Comparison of ENCODE assay signal across 1 cellular context in the genomic region with DNA sequence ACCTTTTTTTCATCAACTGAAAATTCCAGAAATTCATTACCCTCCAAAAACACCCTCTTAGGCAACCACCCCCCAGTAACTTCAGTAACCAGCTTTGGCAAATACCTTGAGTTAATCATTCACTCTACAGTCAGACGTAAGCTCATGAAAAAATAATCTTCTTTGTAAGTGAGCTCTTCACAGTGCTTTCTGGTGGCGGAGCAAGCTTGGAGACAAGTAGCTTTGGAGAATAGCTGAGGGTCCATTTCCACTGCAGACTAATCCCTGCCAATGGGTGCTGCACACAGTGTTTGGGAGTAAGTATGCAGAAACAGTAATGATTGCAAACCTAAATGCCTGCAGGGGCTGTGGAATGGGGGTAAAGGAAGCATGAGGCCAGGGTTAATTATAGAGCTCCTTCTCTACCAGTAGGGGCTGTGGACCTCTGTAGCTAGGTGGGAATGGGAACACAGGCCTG.
TF ChIP-seq lines count a peak whose summit lies in the region.

No MANE protein-coding gene starts in this region.

TF ChIP-seq in A549, 52 proteins besides CTCF, POLR2A, EP300 and RAD21:
- TF ChIP-seq JUN (IDR thresholded peaks at IDR 0.05) (peak; percentile 62 to 69; a peak in 3 of 5 replicates), GATA3 (IDR thresholded peaks at IDR 0.05; ENCODE audit: borderline replicate concordance) (0 out of 2 replicates have a peak, but pooled peaks have one; percentile 39), SMC3 (IDR thresholded peaks at IDR 0.05) (0 out of 3 replicates have a peak, but pooled peaks have one; percentile 22), CEBPB (IDR thresholded peaks at IDR 0.05) (peak; percentile 30 to 81; a peak in 2 of 4 replicates), HOXB5 (CRISPR knock-in tag; IDR thresholded peaks at IDR 0.05) (no peak), MYC (IDR thresholded peaks at IDR 0.05; ENCODE audit: borderline replicate concordance, low read length) (no peak)
- TF ChIP-seq, protein P1, sequence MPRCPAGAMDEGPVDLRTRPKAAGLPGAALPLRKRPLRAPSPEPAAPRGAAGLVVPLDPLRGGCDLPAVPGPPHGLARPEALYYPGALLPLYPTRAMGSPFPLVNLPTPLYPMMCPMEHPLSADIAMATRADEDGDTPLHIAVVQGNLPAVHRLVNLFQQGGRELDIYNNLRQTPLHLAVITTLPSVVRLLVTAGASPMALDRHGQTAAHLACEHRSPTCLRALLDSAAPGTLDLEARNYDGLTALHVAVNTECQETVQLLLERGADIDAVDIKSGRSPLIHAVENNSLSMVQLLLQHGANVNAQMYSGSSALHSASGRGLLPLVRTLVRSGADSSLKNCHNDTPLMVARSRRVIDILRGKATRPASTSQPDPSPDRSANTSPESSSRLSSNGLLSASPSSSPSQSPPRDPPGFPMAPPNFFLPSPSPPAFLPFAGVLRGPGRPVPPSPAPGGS (IDR thresholded peaks at IDR 0.05): peak; percentile 61; the same call in 1 of the 3 replicates
- TF ChIP-seq, protein P2, sequence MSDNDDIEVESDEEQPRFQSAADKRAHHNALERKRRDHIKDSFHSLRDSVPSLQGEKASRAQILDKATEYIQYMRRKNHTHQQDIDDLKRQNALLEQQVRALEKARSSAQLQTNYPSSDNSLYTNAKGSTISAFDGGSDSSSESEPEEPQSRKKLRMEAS (IDR thresholded peaks at IDR 0.05): peak; percentile 23; the same call in 1 of the 2 replicates
